8 cellular contexts compared by ENCODE assay signal in genomic region chr19:6199240-6199983, GRCh38.
A peak's percentile ranks its signal among the peaks of the same experiment; 100 is the strongest.
DNase-seq lines count a peak whose midpoint lies in the region; ATAC-seq, FAIRE-seq and TF ChIP-seq lines count a peak whose summit lies in the region.

No MANE protein-coding gene starts in this region.

- peak overlapping the region in 1 of 2 donors; percentile 83 for H3K9ac ChIP-seq in kidney (ENCODE audit: low read length in 2 of 2)

- no peaks in the 10 kb centered on the region for H3K9me3 ChIP-seq in kidney (ENCODE audit: control insufficient read depth in 1 of 2, low read length in 2 of 2)

- peaks cover 0 to 11% of the 10 kb centered on the region in 2 donors for H3K4me1 ChIP-seq in kidney (ENCODE audit: control insufficient read depth in 1 of 2, insufficient read depth in 1 of 2, low read depth in 1 of 2, low read length in 2 of 2)

- peak; percentile 66 for TF ChIP-seq CTCF in chondrocyte (IDR thresholded peaks at IDR 0.05)
- peak; percentile 51 for TF ChIP-seq CTCF in kidney (IDR thresholded peaks at IDR 0.05; ENCODE audit: borderline replicate concordance, extremely low read depth, insufficient read depth)

- H3K9me3 Mint-ChIP-seq in chondrocyte (ENCODE audit: low read depth), result peaks cover 11% of the 10 kb centered on the region

- H3K4me1 Mint-ChIP-seq in chondrocyte (ENCODE audit: low read depth), result peaks cover 13% of the 10 kb centered on the region

- no peaks in the 10 kb centered on the region for H3K27me3 Mint-ChIP-seq in chondrocyte (ENCODE audit: low read depth)

- peak overlapping the region; percentile 89 for H3K4me3 Mint-ChIP-seq in chondrocyte (ENCODE audit: unreplicated experiment)

- intact Hi-C loops in kidney (cut with DNase I), result no loop called here

- FAIRE-seq in kidney (lab: Jason Lieb, UNC), result no peak

- H3K27ac ChIP-seq in kidney (ENCODE audit: low read depth in 2 of 2, low read length in 2 of 2), result no peak overlapping the region

- no peaks in the 10 kb centered on the region for H3K36me3 ChIP-seq in kidney (ENCODE audit: control insufficient read depth in 1 of 2, insufficient read depth in 2 of 2, low read length in 2 of 2)

- peak; percentile 76 for ATAC-seq in GM19035 (IDR thresholded peaks at IDR 0.05; ENCODE audit: unreplicated experiment)
- peak; percentile 83 for ATAC-seq in HG03354 (IDR thresholded peaks at IDR 0.05; ENCODE audit: poor library complexity, severe bottlenecking, unreplicated experiment)

- peak overlapping the region; percentile 86 to 89 for H3K4me3 ChIP-seq in kidney (ENCODE audit: low read length in 2 of 2)

- peak overlapping the region; percentile 85 for H3K27ac Mint-ChIP-seq in chondrocyte (ENCODE audit: unreplicated experiment)

- DNase-seq in AML-193 (lab: John Stamatoyannopoulos, UW), result peak; percentile 100
- DNase-seq in NCI-H446 treated with DMSO at 0.1 percent for 48 hours (lab: John Stamatoyannopoulos, UW), result peak; percentile 96
- peak; percentile 100 for DNase-seq in activated CD4-positive, alpha-beta T cell treated with anti-CD3 and anti-CD28 coated beads for 1 hour
- DNase-seq in chondrocyte (ENCODE audit: low spot score), result peak; percentile 99
- DNase-seq in kidney, result peak; percentile 100
- peak; percentile 100 for DNase-seq in stimulated activated CD4-positive, alpha-beta T cell treated with anti-CD3 and anti-CD28 coated beads, Interleukin-15, amount 100 ng/mL, for 1 hour (ENCODE audit: low read depth in 1 of 2, low spot score in 1 of 2)

- peaks cover 8% of the 10 kb centered on the region for H3K36me3 Mint-ChIP-seq in chondrocyte (ENCODE audit: low read depth)
